In the genomic region with DNA sequence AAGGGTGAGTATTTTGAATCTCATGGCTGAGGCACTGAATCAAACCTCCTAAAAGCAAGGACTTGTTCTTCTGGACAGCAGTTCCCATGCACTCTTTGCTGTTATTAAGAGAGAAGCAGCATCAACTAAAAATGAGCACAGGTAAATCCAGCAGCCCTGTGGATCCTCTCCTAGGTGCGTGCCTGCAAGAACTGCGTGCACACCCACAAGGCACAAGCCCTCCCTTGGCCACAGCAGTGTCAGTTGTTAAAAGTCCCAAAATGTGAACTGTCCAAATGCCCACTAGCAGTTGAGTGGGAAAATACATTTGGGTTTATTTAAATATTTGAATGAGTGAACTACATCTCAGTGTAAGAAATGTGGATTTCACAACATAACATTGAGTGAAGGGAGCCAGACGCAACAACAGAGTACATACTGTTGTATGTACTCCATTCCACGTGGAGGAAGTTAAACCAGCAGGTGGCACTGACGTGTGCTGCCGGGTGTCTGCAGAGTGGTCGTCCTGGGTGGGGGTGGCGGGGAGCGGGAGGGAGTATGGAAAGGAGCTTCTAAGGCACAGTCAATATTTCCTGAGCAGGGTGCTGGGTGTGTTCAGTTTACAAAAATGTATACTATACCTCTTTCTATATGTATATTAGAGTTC, we compare ENCODE assay signal across 10 cellular contexts.
DNase-seq lines count a peak whose midpoint lies in the region; ATAC-seq and TF ChIP-seq lines count a peak whose summit lies in the region.
"Had no signal": no experiment of that assay in that cellular context is flagged by ENCODE, and none has a peak within 500 bp of the region (broad histone marks: within the 10 kb centered on the region; RNA-seq: fewer than 3 reads in every experiment).

No MANE protein-coding gene starts in this region.

- peak; percentile 28 to 35 for DNase-seq in cardiac muscle cell (ENCODE audit: low read depth in 1 of 2, low spot score in 1 of 2)
- DNase-seq in cardiac septum (ENCODE audit: low spot score) = no peak
- peak; percentile 60 for DNase-seq in fibroblast of pulmonary artery (ENCODE audit: low read depth)
- no peak for DNase-seq in activated CD4-positive, alpha-beta T cell treated with anti-CD3 and anti-CD28 coated beads for 1 hour
- no peak for DNase-seq in kidney tubule cell (ENCODE audit: low spot score)
- DNase-seq: cortex of kidney, NCI-H1105 treated with DMSO at 0.1 percent for 48 hours had no signal

- H3K27me3 ChIP-seq in cardiac muscle cell = no peaks in the 10 kb centered on the region
- peaks cover 35% of the 10 kb centered on the region; the same call in 1 of the 2 replicates for H3K27me3 ChIP-seq in OCI-LY3 (ENCODE audit: low read depth, low read length)

- H3K4me1 ChIP-seq in cardiac muscle cell (ENCODE audit: low read depth) = no peaks in the 10 kb centered on the region
- peaks cover 27% of the 10 kb centered on the region for H3K4me1 ChIP-seq in OCI-LY3 (ENCODE audit: low read length)

- H3K9ac ChIP-seq in OCI-LY3 (ENCODE audit: low read length) = no peak overlapping the region

- H3K79me2 ChIP-seq in OCI-LY3 (ENCODE audit: low read length) = no peaks in the 10 kb centered on the region

- H3K36me3 ChIP-seq in cardiac muscle cell = no peaks in the 10 kb centered on the region
- H3K36me3 ChIP-seq in OCI-LY3 (replicated peaks; ENCODE audit: low read depth, low read length) = no peaks in the 10 kb centered on the region

- ATAC-seq in HG02981 (IDR thresholded peaks at IDR 0.05; ENCODE audit: unreplicated experiment) = no peak
- no peak for ATAC-seq in HG03460 (IDR thresholded peaks at IDR 0.05; ENCODE audit: unreplicated experiment)

- peak overlapping the region; percentile 43; the same call in 1 of the 2 replicates for H2AFZ ChIP-seq in OCI-LY3 (ENCODE audit: low read depth, low read length)

- H4K20me1 ChIP-seq in OCI-LY3 (ENCODE audit: insufficient read depth, low read length) = no peaks in the 10 kb centered on the region

- H3K4me3 ChIP-seq in cardiac muscle cell (no peak overlapping the region), OCI-LY3 (ENCODE audit: low read length) (peak overlapping the region; percentile 47), fibroblast of pulmonary artery (replicated peaks; ENCODE audit: low read depth, low read length) (no peak overlapping the region)

- H3K27ac ChIP-seq in cardiac muscle cell = no peak overlapping the region
- H3K27ac ChIP-seq in OCI-LY3 (ENCODE audit: low read length) = no peak overlapping the region

- H3K9me3 ChIP-seq in cardiac muscle cell (ENCODE audit: low read depth) (no peaks in the 10 kb centered on the region), OCI-LY3 (ENCODE audit: insufficient read depth, low read length) (no peaks in the 10 kb centered on the region)

- TF ChIP-seq CTCF in cardiac muscle cell (IDR thresholded peaks at IDR 0.05; ENCODE audit: low read depth, low read length) (peak; percentile 24), OCI-LY3 (IDR thresholded peaks at IDR 0.05; ENCODE audit: low read depth, low read length) (peak; percentile 78), fibroblast of pulmonary artery (IDR thresholded peaks at IDR 0.05; ENCODE audit: low read length, missing control alignments) (peak; percentile 28)

- peak overlapping the region; percentile 71 for H3K4me2 ChIP-seq in OCI-LY3 (ENCODE audit: low read length)

- intact Hi-C loops in cardiac septum (cut with DNase I) = no loop called here

Comparison
In these comparisons a context has a peak if more than half of its experiments do, and no peak if none do; other contexts are left out.
1. DNase-seq: peak in cardiac muscle cell (2 of 2) and fibroblast of pulmonary artery (single experiment); none in cardiac septum (single experiment), activated CD4-positive, alpha-beta T cell treated with anti-CD3 and anti-CD28 coated beads for 1 hour (single experiment) and kidney tubule cell (single experiment).
2. CTCF ChIP-seq: peak in every context shown above with its lines; median percentile 78 in OCI-LY3; 28 in fibroblast of pulmonary artery; 24 in cardiac muscle cell.